In the genomic region with DNA sequence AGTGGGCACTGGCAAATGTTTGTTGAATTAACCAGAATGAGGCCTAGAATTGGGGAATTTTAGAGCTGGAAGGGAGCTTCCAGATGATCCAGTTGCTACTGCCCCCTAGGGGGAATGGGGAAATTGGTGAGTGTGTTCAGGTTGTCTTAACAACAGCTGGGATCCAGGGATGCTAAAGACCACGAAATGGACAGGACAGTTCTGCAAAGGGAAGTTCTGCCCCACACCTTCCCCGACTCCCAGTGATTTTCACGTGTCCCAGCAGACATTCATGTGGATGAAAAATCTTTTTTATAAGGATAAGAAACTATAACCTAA, we compare ENCODE assay signal across 11 cellular contexts. TPM values are rescaled to one million over a fixed set of nuclear protein-coding genes. Genes with fewer than 3 reads are reported as not detected.
DNase-seq lines count a peak whose midpoint lies in the region; ATAC-seq and TF ChIP-seq lines count a peak whose summit lies in the region.
"Had no signal": no experiment of that assay in that cellular context is flagged by ENCODE, and none has a peak within 500 bp of the region (broad histone marks: within the 10 kb centered on the region; RNA-seq: fewer than 3 reads in every experiment).

No MANE protein-coding gene starts in this region.

- no peak for ATAC-seq in activated CD4-positive, alpha-beta T cell treated with anti-CD3 and anti-CD28 coated beads for 36 hours
- ATAC-seq in GM19463 (IDR thresholded peaks at IDR 0.05; ENCODE audit: unreplicated experiment) (no peak), heart right ventricle (no peak)
- ATAC-seq: mucosa of descending colon had no signal

- H3K9me2 ChIP-seq in MM.1S (replicated peaks; ENCODE audit: insufficient read depth, low read length), result no peaks in the 10 kb centered on the region

- no peak overlapping the region for H2AFZ ChIP-seq in MM.1S (ENCODE audit: low read length)

- no peaks in the 10 kb centered on the region for H4K20me1 ChIP-seq in MM.1S (ENCODE audit: insufficient read depth, low read length)

- H3K36me3 ChIP-seq in MM.1S (replicated peaks; ENCODE audit: insufficient read depth, low read length), result no peaks in the 10 kb centered on the region
- H3K36me3 ChIP-seq in heart right ventricle, result peaks cover 0 to 49% (median 10%) of the 10 kb centered on the region in 9 donors

- H3K9me3 ChIP-seq in MM.1S (replicated peaks; ENCODE audit: insufficient read depth, low read length) (no peaks in the 10 kb centered on the region), heart right ventricle (no peaks in the 10 kb centered on the region)
- H3K9me3 ChIP-seq: mucosa of descending colon had no signal

- H3K4me2 ChIP-seq in MM.1S (ENCODE audit: low read depth, low read length), result no peak overlapping the region

- H3K36me3 Mint-ChIP-seq in activated CD4-positive, alpha-beta T cell treated with anti-CD3 and anti-CD28 coated beads for 36 hours (ENCODE audit: low read depth), result peaks cover 4% of the 10 kb centered on the region
- peaks cover 6% of the 10 kb centered on the region for H3K36me3 Mint-ChIP-seq in activated CD4-positive, alpha-beta T cell treated with anti-CD3 and anti-CD28 coated beads, Interleukin-2, amount 10 ng/mL, durations not matched to agents 7 days and 5 days (ENCODE audit: low read depth)
- H3K36me3 Mint-ChIP-seq in progenitor cell of endocrine pancreas (ENCODE audit: insufficient read depth), result no peaks in the 10 kb centered on the region

- H3K4me3 ChIP-seq in MM.1S (ENCODE audit: low read length) (no peak overlapping the region), choroid plexus epithelial cell (ENCODE audit: low read depth, low read length) (no peak overlapping the region), heart right ventricle (no peak overlapping the region)
- H3K4me3 ChIP-seq: mucosa of descending colon had no signal

- TF ChIP-seq CTCF in MM.1S (IDR thresholded peaks at IDR 0.05; ENCODE audit: low read length), result peak; percentile 44
- peak; percentile 75 for TF ChIP-seq CTCF in choroid plexus epithelial cell (conservative IDR thresholded peaks at IDR 0.05; ENCODE audit: low read depth, low read length)
- peak; percentile 34 for TF ChIP-seq CTCF in progenitor cell of endocrine pancreas (IDR thresholded peaks at IDR 0.05; ENCODE audit: unreplicated experiment)
- TF ChIP-seq CTCF in heart right ventricle (IDR thresholded peaks at IDR 0.05), result peak in 2 of 9 donors; percentile 16 to 26

- H3K27ac ChIP-seq in MM.1S (ENCODE audit: low read length) (no peak overlapping the region), heart right ventricle (no peak overlapping the region)

- intact Hi-C loops in activated CD4-positive, alpha-beta T cell treated with anti-CD3 and anti-CD28 coated beads for 36 hours (cut with DNase I, micrococcal nuclease), result no loop called here
- intact Hi-C loops in heart right ventricle (cut with DNase I), result loop anchor here in 1 of 10 donors (10.0 kb wide), 1 partner anchor 317 kb away; no protein-coding TSS in a partner anchor

- no peaks in the 10 kb centered on the region for H3K9me3 Mint-ChIP-seq in activated CD4-positive, alpha-beta T cell treated with anti-CD3 and anti-CD28 coated beads for 36 hours (ENCODE audit: low read depth)
- H3K9me3 Mint-ChIP-seq in activated CD4-positive, alpha-beta T cell treated with anti-CD3 and anti-CD28 coated beads, Interleukin-2, amount 10 ng/mL, durations not matched to agents 7 days and 5 days, result no peaks in the 10 kb centered on the region
- H3K9me3 Mint-ChIP-seq in progenitor cell of endocrine pancreas (ENCODE audit: low read depth), result no peaks in the 10 kb centered on the region
- H3K9me3 Mint-ChIP-seq: CD4-positive, alpha-beta memory T cell had no signal

- no peaks in the 10 kb centered on the region for H3K4me1 ChIP-seq in MM.1S (ENCODE audit: low read length)
- H3K4me1 ChIP-seq in heart right ventricle, result peaks cover 7 to 31% (median 23%) of the 10 kb centered on the region in 9 donors

- no peak overlapping the region for H3K27ac Mint-ChIP-seq in activated CD4-positive, alpha-beta T cell treated with anti-CD3 and anti-CD28 coated beads for 36 hours
- H3K27ac Mint-ChIP-seq in activated CD4-positive, alpha-beta T cell treated with anti-CD3 and anti-CD28 coated beads, Interleukin-2, amount 10 ng/mL, durations not matched to agents 7 days and 5 days, result no peak overlapping the region
- H3K27ac Mint-ChIP-seq in progenitor cell of endocrine pancreas, result no peak overlapping the region

- no peaks in the 10 kb centered on the region for H3K4me1 Mint-ChIP-seq in activated CD4-positive, alpha-beta T cell treated with anti-CD3 and anti-CD28 coated beads for 36 hours
- peaks cover 3% of the 10 kb centered on the region for H3K4me1 Mint-ChIP-seq in activated CD4-positive, alpha-beta T cell treated with anti-CD3 and anti-CD28 coated beads, Interleukin-2, amount 10 ng/mL, durations not matched to agents 7 days and 5 days
- H3K4me1 Mint-ChIP-seq in progenitor cell of endocrine pancreas (ENCODE audit: low read depth), result peaks cover 17% of the 10 kb centered on the region

- WGBS in heart right ventricle, 2 donors, result 78 to 84% methylated on average over 3 of the region's 3 CpGs

- H3K9ac ChIP-seq in MM.1S (ENCODE audit: low read length), result no peak overlapping the region

- H3K27me3 Mint-ChIP-seq in activated CD4-positive, alpha-beta T cell treated with anti-CD3 and anti-CD28 coated beads for 36 hours, result no peaks in the 10 kb centered on the region
- no peaks in the 10 kb centered on the region for H3K27me3 Mint-ChIP-seq in activated CD4-positive, alpha-beta T cell treated with anti-CD3 and anti-CD28 coated beads, Interleukin-2, amount 10 ng/mL, durations not matched to agents 7 days and 5 days
- no peaks in the 10 kb centered on the region for H3K27me3 Mint-ChIP-seq in progenitor cell of endocrine pancreas
- H3K27me3 Mint-ChIP-seq: CD4-positive, alpha-beta memory T cell had no signal

- CTCF ChIA-PET in activated CD4-positive, alpha-beta T cell treated with anti-CD3 and anti-CD28 coated beads for 36 hours (lab: Charles Lee), result interaction anchor here (0.6 to 1.0 kb wide), 3 partner anchors 13 to 214 kb away, joined by 3 read pairs; no protein-coding TSS in a partner anchor
- CTCF ChIA-PET in activated CD4-positive, alpha-beta T cell treated with anti-CD3 and anti-CD28 coated beads, Interleukin-2, amount 10 ng/mL, durations not matched to agents 7 days and 5 days (lab: Charles Lee), result interaction anchor here (0.7 kb wide), 1 partner anchor 93 kb away, joined by 3 read pairs; no protein-coding TSS in a partner anchor

- DNase-seq in activated CD4-positive, alpha-beta T cell treated with anti-CD3 and anti-CD28 coated beads for 36 hours, result peak; percentile 25
- no peak for DNase-seq in activated CD4-positive, alpha-beta T cell treated with anti-CD3 and anti-CD28 coated beads, Interleukin-2, amount 10 ng/mL, durations not matched to agents 7 days and 5 days
- DNase-seq in MM.1S (no peak), choroid plexus epithelial cell (ENCODE audit: low read depth) (peak; percentile 74), progenitor cell of endocrine pancreas (ENCODE audit: low spot score, unreplicated experiment) (no peak), heart right ventricle (no peak), NCI-H748 treated with DMSO at 0.1 percent for 48 hours (lab: John Stamatoyannopoulos, UW) (no peak)
- DNase-seq: effector CD4-positive, alpha-beta T cell; mucosa of descending colon had no signal

- POLR2A ChIA-PET in activated CD4-positive, alpha-beta T cell treated with anti-CD3 and anti-CD28 coated beads for 36 hours (lab: Charles Lee), result interaction anchor here (0.6 kb wide), 1 partner anchor 109 kb away, joined by 3 read pairs; no protein-coding TSS in a partner anchor
- POLR2A ChIA-PET in activated CD4-positive, alpha-beta T cell treated with anti-CD3 and anti-CD28 coated beads, Interleukin-2, amount 10 ng/mL, durations not matched to agents 7 days and 5 days (lab: Charles Lee), result no interaction called here

- no peaks in the 10 kb centered on the region for H3F3A ChIP-seq in MM.1S (ENCODE audit: insufficient read depth, low read length)

- no peak overlapping the region for H3K4me3 Mint-ChIP-seq in activated CD4-positive, alpha-beta T cell treated with anti-CD3 and anti-CD28 coated beads for 36 hours
- H3K4me3 Mint-ChIP-seq in activated CD4-positive, alpha-beta T cell treated with anti-CD3 and anti-CD28 coated beads, Interleukin-2, amount 10 ng/mL, durations not matched to agents 7 days and 5 days, result no peak overlapping the region
- no peak overlapping the region for H3K4me3 Mint-ChIP-seq in progenitor cell of endocrine pancreas (ENCODE audit: low read depth)
- H3K4me3 Mint-ChIP-seq: CD4-positive, alpha-beta memory T cell had no signal

- no peaks in the 10 kb centered on the region for H3K79me2 ChIP-seq in MM.1S (ENCODE audit: low read length)

- H3K27me3 ChIP-seq in MM.1S (replicated peaks; ENCODE audit: insufficient read depth, low read length) (no peaks in the 10 kb centered on the region), heart right ventricle (no peaks in the 10 kb centered on the region)

RNA-seq across cellular contexts. Expression of a gene that starts 33.9 kb away (rescaled TPM):
- total RNA-seq in activated CD4-positive, alpha-beta T cell treated with anti-CD3 and anti-CD28 coated beads for 36 hours, result 1 to 10 TPM; 3.6 to 3.7 TPM
- 10 to 100 TPM in 1 of 2 experiments, 1 to 10 TPM in 1; 9.3 to 10.2 TPM for total RNA-seq in activated CD4-positive, alpha-beta T cell treated with anti-CD3 and anti-CD28 coated beads, Interleukin-2, amount 10 ng/mL, durations not matched to agents 7 days and 5 days
- total RNA-seq in progenitor cell of endocrine pancreas (6.6 and 7.4 TPM in 2 replicates), heart right ventricle (1 to 10 TPM; 2.0 to 3.7 (median 2.8) TPM)
- polyA plus RNA-seq in heart right ventricle, result 1 to 10 TPM; 2.4 to 2.5 TPM

Comparison
In these comparisons a context has a peak if more than half of its experiments do, and no peak if none do; other contexts are left out.
1. DNase-seq: peak in activated CD4-positive, alpha-beta T cell treated with anti-CD3 and anti-CD28 coated beads for 36 hours (single experiment) and choroid plexus epithelial cell (single experiment); none in activated CD4-positive, alpha-beta T cell treated with anti-CD3 and anti-CD28 coated beads, Interleukin-2, amount 10 ng/mL, durations not matched to agents 7 days and 5 days (single experiment), MM.1S (single experiment), progenitor cell of endocrine pancreas (single experiment), heart right ventricle (0 of 2) and NCI-H748 treated with DMSO at 0.1 percent for 48 hours (single experiment).